In the genomic region with DNA sequence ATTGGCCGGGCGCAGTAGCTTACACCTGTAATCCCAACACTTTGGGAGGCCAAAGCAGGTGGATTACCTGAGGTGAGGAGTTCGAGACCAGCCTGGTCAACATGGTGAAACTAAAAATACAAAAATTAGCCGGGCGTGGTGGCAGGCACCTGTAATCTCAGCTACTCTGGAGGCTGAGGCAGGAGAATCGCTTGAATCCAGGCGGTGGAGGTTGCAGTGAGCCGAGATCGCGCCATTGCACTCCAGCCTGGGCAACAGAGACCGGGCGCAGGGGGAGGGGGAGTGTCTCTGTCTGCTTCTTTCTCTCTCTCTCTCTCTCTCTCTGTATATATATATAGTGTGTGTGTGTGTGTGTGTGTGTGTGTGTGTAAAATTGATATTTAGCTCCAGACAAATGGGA, we compare ENCODE assay signal across 2 cellular contexts.
TF ChIP-seq lines count a peak whose summit lies in the region.

No MANE protein-coding gene starts in this region.

TF ChIP-seq in HEK293, 187 proteins besides CTCF, POLR2A, EP300 and RAD21:
- TF ChIP-seq ZNF202 (tag by site-specific recombination; IDR thresholded peaks at IDR 0.05; ENCODE audit: borderline replicate concordance), result peak; percentile 60; the same call in 1 of the 2 replicates
TF ChIP-seq in HEK293: peak in this region for 1; not testable (repeated sequence) for 186.

TF ChIP-seq in GM12878, 131 proteins besides CTCF, POLR2A, EP300 and RAD21:
- TF ChIP-seq, protein P1, sequence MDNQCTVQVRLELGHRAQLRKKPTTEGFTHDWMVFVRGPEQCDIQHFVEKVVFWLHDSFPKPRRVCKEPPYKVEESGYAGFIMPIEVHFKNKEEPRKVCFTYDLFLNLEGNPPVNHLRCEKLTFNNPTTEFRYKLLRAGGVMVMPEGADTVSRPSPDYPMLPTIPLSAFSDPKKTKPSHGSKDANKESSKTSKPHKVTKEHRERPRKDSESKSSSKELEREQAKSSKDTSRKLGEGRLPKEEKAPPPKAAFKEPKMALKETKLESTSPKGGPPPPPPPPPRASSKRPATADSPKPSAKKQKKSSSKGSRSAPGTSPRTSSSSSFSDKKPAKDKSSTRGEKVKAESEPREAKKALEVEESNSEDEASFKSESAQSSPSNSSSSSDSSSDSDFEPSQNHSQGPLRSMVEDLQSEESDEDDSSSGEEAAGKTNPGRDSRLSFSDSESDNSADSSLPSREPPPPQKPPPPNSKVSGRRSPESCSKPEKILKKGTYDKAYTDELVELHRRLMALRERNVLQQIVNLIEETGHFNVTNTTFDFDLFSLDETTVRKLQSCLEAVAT (IDR thresholded peaks at IDR 0.05), result peak; percentile 48; the same call in 1 of the 2 replicates
- TF ChIP-seq, protein P2, sequence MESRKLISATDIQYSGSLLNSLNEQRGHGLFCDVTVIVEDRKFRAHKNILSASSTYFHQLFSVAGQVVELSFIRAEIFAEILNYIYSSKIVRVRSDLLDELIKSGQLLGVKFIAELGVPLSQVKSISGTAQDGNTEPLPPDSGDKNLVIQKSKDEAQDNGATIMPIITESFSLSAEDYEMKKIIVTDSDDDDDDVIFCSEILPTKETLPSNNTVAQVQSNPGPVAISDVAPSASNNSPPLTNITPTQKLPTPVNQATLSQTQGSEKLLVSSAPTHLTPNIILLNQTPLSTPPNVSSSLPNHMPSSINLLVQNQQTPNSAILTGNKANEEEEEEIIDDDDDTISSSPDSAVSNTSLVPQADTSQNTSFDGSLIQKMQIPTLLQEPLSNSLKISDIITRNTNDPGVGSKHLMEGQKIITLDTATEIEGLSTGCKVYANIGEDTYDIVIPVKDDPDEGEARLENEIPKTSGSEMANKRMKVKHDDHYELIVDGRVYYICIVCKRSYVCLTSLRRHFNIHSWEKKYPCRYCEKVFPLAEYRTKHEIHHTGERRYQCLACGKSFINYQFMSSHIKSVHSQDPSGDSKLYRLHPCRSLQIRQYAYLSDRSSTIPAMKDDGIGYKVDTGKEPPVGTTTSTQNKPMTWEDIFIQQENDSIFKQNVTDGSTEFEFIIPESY (IDR thresholded peaks at IDR 0.05), result peak; percentile 16; the same call in 1 of the 2 replicates
